In the genomic region with DNA sequence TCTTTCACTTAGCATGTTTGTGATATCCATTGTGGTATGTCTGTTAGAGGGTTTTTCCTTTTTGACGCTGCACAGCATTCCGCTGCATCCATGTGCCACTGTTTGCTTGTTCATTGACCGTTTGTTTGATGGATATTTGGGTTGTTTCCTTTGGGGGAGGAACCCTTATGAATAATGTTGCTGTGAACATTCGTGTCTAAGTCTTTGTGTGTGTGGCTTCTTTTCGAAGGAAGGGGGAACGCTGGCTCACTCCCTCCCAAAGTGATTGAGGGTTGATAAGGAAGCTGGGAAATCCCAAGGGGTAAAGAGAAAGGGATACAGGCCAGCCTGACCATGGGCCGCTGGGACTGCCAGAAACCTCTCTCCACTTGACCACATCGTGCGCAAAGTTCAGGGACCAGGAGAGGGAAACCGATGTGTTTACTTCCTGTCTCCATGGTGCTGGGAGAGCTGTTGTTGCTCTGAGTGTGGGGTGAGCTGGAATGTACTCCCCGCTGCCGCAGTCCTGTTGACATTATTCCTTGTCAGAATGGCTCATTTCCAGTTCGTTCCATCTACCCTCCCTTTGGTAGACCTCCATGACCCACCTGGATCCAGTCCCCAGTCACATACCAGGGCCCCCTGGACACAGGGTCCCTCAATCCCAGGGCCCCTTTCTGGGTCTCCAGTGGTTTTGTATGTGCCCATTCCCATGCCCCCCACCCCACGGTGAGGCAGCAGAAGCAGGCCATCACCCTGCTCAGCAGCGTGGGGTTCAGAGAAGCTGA, we compare ENCODE assay signal across 1 cellular context.
TF ChIP-seq lines count a peak whose summit lies in the region.

No MANE protein-coding gene starts in this region.

TF ChIP-seq in HepG2, 621 proteins besides CTCF, POLR2A, EP300 and RAD21 (continued from another document and continues in another):
- TF ChIP-seq, protein P1, sequence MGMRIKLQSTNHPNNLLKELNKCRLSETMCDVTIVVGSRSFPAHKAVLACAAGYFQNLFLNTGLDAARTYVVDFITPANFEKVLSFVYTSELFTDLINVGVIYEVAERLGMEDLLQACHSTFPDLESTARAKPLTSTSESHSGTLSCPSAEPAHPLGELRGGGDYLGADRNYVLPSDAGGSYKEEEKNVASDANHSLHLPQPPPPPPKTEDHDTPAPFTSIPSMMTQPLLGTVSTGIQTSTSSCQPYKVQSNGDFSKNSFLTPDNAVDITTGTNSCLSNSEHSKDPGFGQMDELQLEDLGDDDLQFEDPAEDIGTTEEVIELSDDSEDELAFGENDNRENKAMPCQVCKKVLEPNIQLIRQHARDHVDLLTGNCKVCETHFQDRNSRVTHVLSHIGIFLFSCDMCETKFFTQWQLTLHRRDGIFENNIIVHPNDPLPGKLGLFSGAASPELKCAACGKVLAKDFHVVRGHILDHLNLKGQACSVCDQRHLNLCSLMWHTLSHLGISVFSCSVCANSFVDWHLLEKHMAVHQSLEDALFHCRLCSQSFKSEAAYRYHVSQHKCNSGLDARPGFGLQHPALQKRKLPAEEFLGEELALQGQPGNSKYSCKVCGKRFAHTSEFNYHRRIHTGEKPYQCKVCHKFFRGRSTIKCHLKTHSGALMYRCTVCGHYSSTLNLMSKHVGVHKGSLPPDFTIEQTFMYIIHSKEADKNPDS (CRISPR knock-in tag; IDR thresholded peaks at IDR 0.05) = no peak; the same call in 1 of the 2 replicates
- TF ChIP-seq ZNF567 (CRISPR knock-in tag; IDR thresholded peaks at IDR 0.05; ENCODE audit: borderline replicate concordance) (peak; percentile 77), SIN3B (IDR thresholded peaks at IDR 0.05; ENCODE audit: low read length) (no peak), ZNF24 (IDR thresholded peaks at IDR 0.05) (peak; percentile 17; the same call in 1 of the 2 replicates), SCMH1 (CRISPR knock-in tag; IDR thresholded peaks at IDR 0.05; ENCODE audit: borderline replicate concordance) (no peak), ZNF788 (CRISPR knock-in tag; IDR thresholded peaks at IDR 0.05; ENCODE audit: borderline replicate concordance) (peak; percentile 97), ATAD3A (CRISPR knock-in tag; IDR thresholded peaks at IDR 0.05) (no peak), DNMT3B (CRISPR knock-in tag; conservative IDR thresholded peaks at IDR 0.05) (0 out of 2 replicates have a peak, but pooled peaks have one; percentile 31), SMARCE1 (IDR thresholded peaks at IDR 0.05; ENCODE audit: borderline replicate concordance) (no peak; the same call in 1 of the 2 replicates), ZSCAN25 (CRISPR knock-in tag; IDR thresholded peaks at IDR 0.05) (peak; percentile 82), TERF1 (CRISPR knock-in tag; IDR thresholded peaks at IDR 0.05) (no peak), KLF9 (CRISPR knock-in tag; IDR thresholded peaks at IDR 0.05; ENCODE audit: low read depth) (peak; percentile 33; the same call in 1 of the 2 replicates), RFX5 (IDR thresholded peaks at IDR 0.05; ENCODE audit: low read depth, low read length) (no peak), PPARG (CRISPR knock-in tag; conservative IDR thresholded peaks at IDR 0.05) (peak; percentile 95), SNRNP70 (IDR thresholded peaks at IDR 0.05; ENCODE audit: low read depth, low read length) (no peak), ZNF580 (CRISPR knock-in tag; IDR thresholded peaks at IDR 0.05; ENCODE audit: borderline replicate concordance, low read depth) (peak; percentile 96; the same call in 1 of the 2 replicates), ZNF446 (CRISPR knock-in tag; IDR thresholded peaks at IDR 0.05) (no peak), NR2C2 (CRISPR knock-in tag; IDR thresholded peaks at IDR 0.05; ENCODE audit: borderline replicate concordance) (peak; percentile 83), ZNF614 (CRISPR knock-in tag; IDR thresholded peaks at IDR 0.05; ENCODE audit: borderline replicate concordance) (peak; percentile 92; the same call in 1 of the 2 replicates), NFATC3 (CRISPR knock-in tag; IDR thresholded peaks at IDR 0.05) (peak; percentile 48; the same call in 1 of the 2 replicates), KDM4B (CRISPR knock-in tag; IDR thresholded peaks at IDR 0.05) (peak; percentile 80), ZNF335 (CRISPR knock-in tag; IDR thresholded peaks at IDR 0.05) (peak; percentile 73; the same call in 1 of the 2 replicates), GPN1 (CRISPR knock-in tag; IDR thresholded peaks at IDR 0.05; ENCODE audit: borderline replicate concordance) (no peak), ZNF205 (CRISPR knock-in tag; IDR thresholded peaks at IDR 0.05) (peak; percentile 76), SALL1 (CRISPR knock-in tag; IDR thresholded peaks at IDR 0.05) (peak; percentile 96), ZNF282 (IDR thresholded peaks at IDR 0.05; ENCODE audit: partially characterized antibody) (no peak), ZNF264 (CRISPR knock-in tag; IDR thresholded peaks at IDR 0.05) (peak; percentile 91; the same call in 1 of the 2 replicates), ZNF703 (CRISPR knock-in tag; IDR thresholded peaks at IDR 0.05; ENCODE audit: borderline replicate concordance) (peak; percentile 89; the same call in 1 of the 2 replicates), U2AF1 (optimal IDR thresholded peaks at IDR 0.05; ENCODE audit: low read depth, low read length) (peak; percentile 65), ZBTB7A (CRISPR knock-in tag; IDR thresholded peaks at IDR 0.05) (peak; percentile 90; the same call in 1 of the 2 replicates), UBTF (CRISPR knock-in tag; IDR thresholded peaks at IDR 0.05) (peak; percentile 69; the same call in 1 of the 2 replicates), ZBTB2 (CRISPR knock-in tag; IDR thresholded peaks at IDR 0.05; ENCODE audit: low read depth) (peak; percentile 33; the same call in 1 of the 2 replicates), MTERF4 (CRISPR knock-in tag; IDR thresholded peaks at IDR 0.05) (no peak; the same call in 1 of the 2 replicates), ZNF720 (CRISPR knock-in tag; IDR thresholded peaks at IDR 0.05) (no peak), ETV6 (CRISPR knock-in tag; conservative IDR thresholded peaks at IDR 0.05) (no peak), NFYC (CRISPR knock-in tag; IDR thresholded peaks at IDR 0.05) (peak; percentile 32; the same call in 1 of the 2 replicates), SKI (IDR thresholded peaks at IDR 0.05; ENCODE audit: partially characterized antibody) (peak; percentile 82), ZSCAN9 (CRISPR knock-in tag; IDR thresholded peaks at IDR 0.05; ENCODE audit: borderline replicate concordance) (peak; percentile 40; the same call in 1 of the 2 replicates), GATAD2A (CRISPR knock-in tag; IDR thresholded peaks at IDR 0.05) (peak; percentile 97)
- TF ChIP-seq, protein P2, sequence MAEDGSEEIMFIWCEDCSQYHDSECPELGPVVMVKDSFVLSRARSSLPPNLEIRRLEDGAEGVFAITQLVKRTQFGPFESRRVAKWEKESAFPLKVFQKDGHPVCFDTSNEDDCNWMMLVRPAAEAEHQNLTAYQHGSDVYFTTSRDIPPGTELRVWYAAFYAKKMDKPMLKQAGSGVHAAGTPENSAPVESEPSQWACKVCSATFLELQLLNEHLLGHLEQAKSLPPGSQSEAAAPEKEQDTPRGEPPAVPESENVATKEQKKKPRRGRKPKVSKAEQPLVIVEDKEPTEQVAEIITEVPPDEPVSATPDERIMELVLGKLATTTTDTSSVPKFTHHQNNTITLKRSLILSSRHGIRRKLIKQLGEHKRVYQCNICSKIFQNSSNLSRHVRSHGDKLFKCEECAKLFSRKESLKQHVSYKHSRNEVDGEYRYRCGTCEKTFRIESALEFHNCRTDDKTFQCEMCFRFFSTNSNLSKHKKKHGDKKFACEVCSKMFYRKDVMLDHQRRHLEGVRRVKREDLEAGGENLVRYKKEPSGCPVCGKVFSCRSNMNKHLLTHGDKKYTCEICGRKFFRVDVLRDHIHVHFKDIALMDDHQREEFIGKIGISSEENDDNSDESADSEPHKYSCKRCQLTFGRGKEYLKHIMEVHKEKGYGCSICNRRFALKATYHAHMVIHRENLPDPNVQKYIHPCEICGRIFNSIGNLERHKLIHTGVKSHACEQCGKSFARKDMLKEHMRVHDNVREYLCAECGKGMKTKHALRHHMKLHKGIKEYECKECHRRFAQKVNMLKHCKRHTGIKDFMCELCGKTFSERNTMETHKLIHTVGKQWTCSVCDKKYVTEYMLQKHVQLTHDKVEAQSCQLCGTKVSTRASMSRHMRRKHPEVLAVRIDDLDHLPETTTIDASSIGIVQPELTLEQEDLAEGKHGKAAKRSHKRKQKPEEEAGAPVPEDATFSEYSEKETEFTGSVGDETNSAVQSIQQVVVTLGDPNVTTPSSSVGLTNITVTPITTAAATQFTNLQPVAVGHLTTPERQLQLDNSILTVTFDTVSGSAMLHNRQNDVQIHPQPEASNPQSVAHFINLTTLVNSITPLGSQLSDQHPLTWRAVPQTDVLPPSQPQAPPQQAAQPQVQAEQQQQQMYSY (CRISPR knock-in tag; IDR thresholded peaks at IDR 0.05) = peak; percentile 58; the same call in 1 of the 2 replicates
- TF ChIP-seq, protein P3, sequence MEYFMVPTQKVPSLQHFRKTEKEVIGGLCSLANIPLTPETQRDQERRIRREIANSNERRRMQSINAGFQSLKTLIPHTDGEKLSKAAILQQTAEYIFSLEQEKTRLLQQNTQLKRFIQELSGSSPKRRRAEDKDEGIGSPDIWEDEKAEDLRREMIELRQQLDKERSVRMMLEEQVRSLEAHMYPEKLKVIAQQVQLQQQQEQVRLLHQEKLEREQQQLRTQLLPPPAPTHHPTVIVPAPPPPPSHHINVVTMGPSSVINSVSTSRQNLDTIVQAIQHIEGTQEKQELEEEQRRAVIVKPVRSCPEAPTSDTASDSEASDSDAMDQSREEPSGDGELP (IDR thresholded peaks at IDR 0.05; ENCODE audit: borderline replicate concordance, low read depth) = peak; percentile 61; the same call in 1 of the 2 replicates
- TF ChIP-seq, protein P4, sequence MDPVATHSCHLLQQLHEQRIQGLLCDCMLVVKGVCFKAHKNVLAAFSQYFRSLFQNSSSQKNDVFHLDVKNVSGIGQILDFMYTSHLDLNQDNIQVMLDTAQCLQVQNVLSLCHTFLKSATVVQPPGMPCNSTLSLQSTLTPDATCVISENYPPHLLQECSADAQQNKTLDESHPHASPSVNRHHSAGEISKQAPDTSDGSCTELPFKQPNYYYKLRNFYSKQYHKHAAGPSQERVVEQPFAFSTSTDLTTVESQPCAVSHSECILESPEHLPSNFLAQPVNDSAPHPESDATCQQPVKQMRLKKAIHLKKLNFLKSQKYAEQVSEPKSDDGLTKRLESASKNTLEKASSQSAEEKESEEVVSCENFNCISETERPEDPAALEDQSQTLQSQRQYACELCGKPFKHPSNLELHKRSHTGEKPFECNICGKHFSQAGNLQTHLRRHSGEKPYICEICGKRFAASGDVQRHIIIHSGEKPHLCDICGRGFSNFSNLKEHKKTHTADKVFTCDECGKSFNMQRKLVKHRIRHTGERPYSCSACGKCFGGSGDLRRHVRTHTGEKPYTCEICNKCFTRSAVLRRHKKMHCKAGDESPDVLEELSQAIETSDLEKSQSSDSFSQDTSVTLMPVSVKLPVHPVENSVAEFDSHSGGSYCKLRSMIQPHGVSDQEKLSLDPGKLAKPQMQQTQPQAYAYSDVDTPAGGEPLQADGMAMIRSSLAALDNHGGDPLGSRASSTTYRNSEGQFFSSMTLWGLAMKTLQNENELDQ (CRISPR knock-in tag; IDR thresholded peaks at IDR 0.05; ENCODE audit: borderline replicate concordance) = no peak
